Comparison of ENCODE assay signal across 25 cellular contexts in the genomic region with DNA sequence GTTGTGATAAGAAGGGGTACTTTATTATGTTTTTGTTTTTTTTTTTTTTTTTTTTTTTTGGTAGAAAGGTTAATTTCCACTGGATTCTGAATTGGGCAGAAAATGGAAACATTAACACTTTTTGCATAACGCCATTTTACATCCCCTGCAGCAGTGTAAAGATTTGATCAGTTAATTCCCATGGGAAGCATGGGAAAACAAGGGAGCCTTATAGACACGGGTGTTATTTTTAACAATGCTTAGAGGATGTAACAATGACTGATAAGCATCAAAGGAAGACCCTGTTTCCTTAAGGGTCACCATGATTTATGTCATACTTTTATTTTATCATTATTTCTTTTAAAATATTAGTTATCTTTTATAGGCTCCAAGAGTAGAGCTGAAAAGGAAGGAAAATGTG.
"Had no signal": no experiment of that assay in that cellular context is flagged by ENCODE, and none has a peak within 500 bp of the region (broad histone marks: within the 10 kb centered on the region; RNA-seq: fewer than 3 reads in every experiment).

No MANE protein-coding gene starts in this region.

- H3K4me1 Mint-ChIP-seq: activated CD8-positive, alpha-beta memory T cell treated with anti-CD3 and anti-CD28 coated beads, Interleukin-2, amount 10 ng/mL, durations not matched to agents 7 days and 5 days; activated naive CD4-positive, alpha-beta T cell treated with anti-CD3 and anti-CD28 coated beads, Interleukin-2, amount 10 ng/mL, durations not matched to agents 7 days and 5 days; nephron had no signal

- H3K36me3 ChIP-seq: colonic mucosa, left ventricle myocardium inferior, right atrium auricular region had no signal

- ATAC-seq: activated CD8-positive, alpha-beta memory T cell treated with anti-CD3 and anti-CD28 coated beads, Interleukin-2, amount 10 ng/mL, durations not matched to agents 7 days and 5 days; pancreas; psoas muscle had no signal

- H3K36me3 Mint-ChIP-seq: activated CD8-positive, alpha-beta memory T cell treated with anti-CD3 and anti-CD28 coated beads, Interleukin-2, amount 10 ng/mL, durations not matched to agents 7 days and 5 days; activated naive CD4-positive, alpha-beta T cell treated with anti-CD3 and anti-CD28 coated beads, Interleukin-2, amount 10 ng/mL, durations not matched to agents 7 days and 5 days had no signal

- H3K4me2 ChIP-seq: hepatocyte had no signal

- H3K9me3 ChIP-seq: colonic mucosa, neutrophil, pancreas, psoas muscle had no signal

- H3K27ac Mint-ChIP-seq: activated CD4-positive, alpha-beta T cell treated with anti-CD3 and anti-CD28 coated beads, Interleukin-2, amount 10 ng/mL, durations not matched to agents 7 days and 5 days; activated CD8-positive, alpha-beta memory T cell treated with anti-CD3 and anti-CD28 coated beads, Interleukin-2, amount 10 ng/mL, durations not matched to agents 7 days and 5 days; activated CD8-positive, alpha-beta T cell treated with anti-CD3 and anti-CD28 coated beads for 36 hours; activated naive CD4-positive, alpha-beta T cell treated with anti-CD3 and anti-CD28 coated beads, Interleukin-2, amount 10 ng/mL, durations not matched to agents 7 days and 5 days; immature natural killer cell; nephron; stimulated activated naive CD8-positive, alpha-beta T cell treated with anti-CD3 and anti-CD28 coated beads, Interleukin-15, Interleukin-2, amounts not matched to agents 100 ng/mL and 50 ng/mL, for 24 hours had no signal

- DNase-seq: activated CD4-positive, alpha-beta T cell treated with anti-CD3 and anti-CD28 coated beads, Interleukin-2, amount 10 ng/mL, durations not matched to agents 7 days and 5 days; activated CD4-positive, CD25-positive, alpha-beta regulatory T cell treated with anti-CD3 and anti-CD28 coated beads, Interleukin-2, amount 50 U/mL, for 72 hours; activated CD8-positive, alpha-beta memory T cell treated with anti-CD3 and anti-CD28 coated beads, Interleukin-2, amount 10 ng/mL, durations not matched to agents 7 days and 5 days; activated CD8-positive, alpha-beta T cell treated with anti-CD3 and anti-CD28 coated beads for 36 hours; activated effector memory CD4-positive, alpha-beta T cell treated with anti-CD3 and anti-CD28 coated beads, Interleukin-2, amount 50 U/mL, for 16 hours; activated naive CD4-positive, alpha-beta T cell treated with anti-CD3 and anti-CD28 coated beads, Interleukin-2, amount 10 ng/mL, durations not matched to agents 7 days and 5 days; activated T-cell treated with anti-CD3 and anti-CD28 coated beads for 4 hours; amygdala; colonic mucosa; foreskin keratinocyte; immature natural killer cell; kidney glomerular epithelial cell; left ventricle myocardium inferior; mammary epithelial cell; pancreas; psoas muscle; stimulated activated CD4-positive, alpha-beta T cell treated with anti-CD3 and anti-CD28 coated beads, Interleukin-4, amount 100 ng/mL, for 1 hour; tibial artery had no signal

- H2AFZ ChIP-seq: hepatocyte had no signal

- H3K27ac ChIP-seq: colonic mucosa, hepatocyte, left ventricle myocardium inferior, pancreas, psoas muscle, right atrium auricular region, tibial artery, VCaP had no signal

- H3K4me3 ChIP-seq: colonic mucosa, hepatocyte, left ventricle myocardium inferior, pancreas, psoas muscle, right atrium auricular region, tibial artery had no signal

- H3K27me3 ChIP-seq: colonic mucosa, foreskin keratinocyte, hepatocyte, neutrophil, pancreas, right atrium auricular region, spleen, tibial artery had no signal

- H3K4me1 ChIP-seq: colonic mucosa, psoas muscle, right atrium auricular region, tibial artery had no signal

- H3K4me3 Mint-ChIP-seq: activated CD4-positive, alpha-beta T cell treated with anti-CD3 and anti-CD28 coated beads, Interleukin-2, amount 10 ng/mL, durations not matched to agents 7 days and 5 days; activated CD8-positive, alpha-beta memory T cell treated with anti-CD3 and anti-CD28 coated beads, Interleukin-2, amount 10 ng/mL, durations not matched to agents 7 days and 5 days; activated CD8-positive, alpha-beta T cell treated with anti-CD3 and anti-CD28 coated beads for 36 hours; activated naive CD4-positive, alpha-beta T cell treated with anti-CD3 and anti-CD28 coated beads, Interleukin-2, amount 10 ng/mL, durations not matched to agents 7 days and 5 days; immature natural killer cell; nephron had no signal

- H3K27me3 Mint-ChIP-seq: activated CD4-positive, alpha-beta T cell treated with anti-CD3 and anti-CD28 coated beads, Interleukin-2, amount 10 ng/mL, durations not matched to agents 7 days and 5 days; activated CD8-positive, alpha-beta memory T cell treated with anti-CD3 and anti-CD28 coated beads, Interleukin-2, amount 10 ng/mL, durations not matched to agents 7 days and 5 days; activated naive CD4-positive, alpha-beta T cell treated with anti-CD3 and anti-CD28 coated beads, Interleukin-2, amount 10 ng/mL, durations not matched to agents 7 days and 5 days had no signal
